ENCODE assay signal across 14 cellular contexts in genomic region chr3:190616627-190617026, GRCh38.
A peak's percentile ranks its signal among the peaks of the same experiment; 100 is the strongest.
DNase-seq lines count a peak whose midpoint lies in the region; ATAC-seq lines count a peak whose summit lies in the region.
"Had no signal": no experiment of that assay in that cellular context is flagged by ENCODE, and none has a peak within 500 bp of the region (broad histone marks: within the 10 kb centered on the region; RNA-seq: fewer than 3 reads in every experiment).

No MANE protein-coding gene starts in this region.

- no peaks in the 10 kb centered on the region for H3K27me3 ChIP-seq in trophoblast cell (ENCODE audit: insufficient read depth, low read length)

- H3K4me3 Mint-ChIP-seq in activated T-helper 2 cell treated with anti-CD3 and anti-CD28 coated beads, Interferon-gamma antibody, Interleukin-2, Interleukin-4, amounts not matched to agents 10 μg/mL and 5 μg/mL and 100 μg/mL, durations not matched to agents 14 hours and 24 hours and 36 hours (ENCODE audit: low read depth), result peak overlapping the region; percentile 23
- H3K4me3 Mint-ChIP-seq: brain had no signal

- H3K18ac ChIP-seq in trophoblast cell (ENCODE audit: low read length), result no peak overlapping the region

- no peak overlapping the region for H3K4me3 ChIP-seq in trophoblast cell (ENCODE audit: low read depth, low read length)

- H3K4ac ChIP-seq in trophoblast cell (ENCODE audit: low read depth, low read length), result no peak overlapping the region

- H3K23ac ChIP-seq in trophoblast cell (ENCODE audit: low read length), result no peak overlapping the region

- no peak overlapping the region for H2BK5ac ChIP-seq in trophoblast cell (ENCODE audit: low read depth, low read length, poor library complexity)

- no peak for ATAC-seq in left ventricle myocardium superior
- no peak for ATAC-seq in GM18498 (IDR thresholded peaks at IDR 0.05; ENCODE audit: unreplicated experiment)
- ATAC-seq: HCT116 had no signal

- no peak overlapping the region for H3K27ac ChIP-seq in trophoblast cell (ENCODE audit: low read depth, low read length)

- H3K79me2 ChIP-seq in trophoblast cell (ENCODE audit: control insufficient read depth, insufficient read depth, low read length, poor library complexity), result no peaks in the 10 kb centered on the region

- 83% methylated on average over 1 of the region's 6 CpGs for WGBS in trophoblast cell (ENCODE audit: extremely low coverage, insufficient coverage, insufficient read length)

- H4K8ac ChIP-seq in trophoblast cell (ENCODE audit: low read depth, low read length), result no peak overlapping the region

- peak; percentile 27 for DNase-seq in activated CD4-positive, alpha-beta T cell treated with anti-CD3 and anti-CD28 coated beads for 48 hours
- no peak for DNase-seq in activated CD4-positive, alpha-beta T cell treated with anti-CD3 and anti-CD28 coated beads, Interleukin-2, amount 50 U/mL, for 4 hours
- DNase-seq in NOMO-1 (lab: John Stamatoyannopoulos, UW; ENCODE audit: unreplicated experiment in 2 of 2) (peak; percentile 51 to 84), trophoblast cell (peak; percentile 8 to 37), left ventricle myocardium superior (no peak), COLO668 (lab: John Stamatoyannopoulos, UW; ENCODE audit: unreplicated experiment) (no peak)
- DNase-seq in activated T-helper 2 cell treated with anti-CD3 and anti-CD28 coated beads, Interferon-gamma antibody, Interleukin-2, Interleukin-4, amounts not matched to agents 10 μg/mL and 5 μg/mL and 100 μg/mL, durations not matched to agents 14 hours and 24 hours and 36 hours (ENCODE audit: low spot score), result no peak
- DNase-seq: COR-L47; effector memory CD4-positive, alpha-beta T cell; NCI-H2081; SHP77 had no signal

- H3K9me3 Mint-ChIP-seq in activated T-helper 2 cell treated with anti-CD3 and anti-CD28 coated beads, Interferon-gamma antibody, Interleukin-2, Interleukin-4, amounts not matched to agents 10 μg/mL and 5 μg/mL and 100 μg/mL, durations not matched to agents 14 hours and 24 hours and 36 hours, result peaks cover 10% of the 10 kb centered on the region
- H3K9me3 Mint-ChIP-seq: brain had no signal

- H3K4me1 Mint-ChIP-seq in activated T-helper 2 cell treated with anti-CD3 and anti-CD28 coated beads, Interferon-gamma antibody, Interleukin-2, Interleukin-4, amounts not matched to agents 10 μg/mL and 5 μg/mL and 100 μg/mL, durations not matched to agents 14 hours and 24 hours and 36 hours (ENCODE audit: low read depth), result peaks cover 73% of the 10 kb centered on the region

- H3K4me1 ChIP-seq in trophoblast cell (ENCODE audit: control insufficient read depth in 1 of 2, insufficient read depth in 2 of 2, low read length in 2 of 2), result no peaks in the 10 kb centered on the region

- no peak overlapping the region for H2BK12ac ChIP-seq in trophoblast cell (ENCODE audit: low read length)

- H3K27me3 Mint-ChIP-seq in activated T-helper 2 cell treated with anti-CD3 and anti-CD28 coated beads, Interferon-gamma antibody, Interleukin-2, Interleukin-4, amounts not matched to agents 10 μg/mL and 5 μg/mL and 100 μg/mL, durations not matched to agents 14 hours and 24 hours and 36 hours (ENCODE audit: low read depth), result no peaks in the 10 kb centered on the region

- no peaks in the 10 kb centered on the region for H3K9me3 ChIP-seq in trophoblast cell (ENCODE audit: insufficient read depth, low read depth, low read length)

- H2AK5ac ChIP-seq in trophoblast cell (ENCODE audit: low read length), result no peak overlapping the region

- peaks cover 64% of the 10 kb centered on the region for H3K36me3 Mint-ChIP-seq in activated T-helper 2 cell treated with anti-CD3 and anti-CD28 coated beads, Interferon-gamma antibody, Interleukin-2, Interleukin-4, amounts not matched to agents 10 μg/mL and 5 μg/mL and 100 μg/mL, durations not matched to agents 14 hours and 24 hours and 36 hours (ENCODE audit: low read depth)
- H3K36me3 Mint-ChIP-seq: brain had no signal

- H3K4me2 ChIP-seq in trophoblast cell (ENCODE audit: low read length), result no peak overlapping the region

- H4K91ac ChIP-seq in trophoblast cell (ENCODE audit: low read depth, low read length), result no peak overlapping the region

- H3K9ac ChIP-seq in trophoblast cell (ENCODE audit: low read length), result no peak overlapping the region

- peak overlapping the region; percentile 97 for H3K27ac Mint-ChIP-seq in activated T-helper 2 cell treated with anti-CD3 and anti-CD28 coated beads, Interferon-gamma antibody, Interleukin-2, Interleukin-4, amounts not matched to agents 10 μg/mL and 5 μg/mL and 100 μg/mL, durations not matched to agents 14 hours and 24 hours and 36 hours
- H3K27ac Mint-ChIP-seq: brain had no signal

- no peaks in the 10 kb centered on the region for H3K79me1 ChIP-seq in trophoblast cell (ENCODE audit: low read length)

- intact Hi-C loops in activated T-helper 2 cell treated with anti-CD3 and anti-CD28 coated beads, Interferon-gamma antibody, Interleukin-2, Interleukin-4, amounts not matched to agents 10 μg/mL and 5 μg/mL and 100 μg/mL, durations not matched to agents 14 hours and 24 hours and 36 hours (cut with micrococcal nuclease), result loop anchor here (1.0 to 5.0 kb wide), 2 partner anchors 30 to 1309 kb away; no protein-coding TSS in a partner anchor
- intact Hi-C loops in left ventricle myocardium superior (cut with micrococcal nuclease), result no loop called here

- no peak overlapping the region for H4K12ac ChIP-seq in trophoblast cell (ENCODE audit: low read depth, low read length)

- H2AFZ ChIP-seq in trophoblast cell (ENCODE audit: insufficient read depth, low read length, poor library complexity), result no peak overlapping the region

- no peaks in the 10 kb centered on the region for H3K36me3 ChIP-seq in trophoblast cell (ENCODE audit: control insufficient read depth in 1 of 2, insufficient read depth in 2 of 2, low read length in 2 of 2)

- H3K14ac ChIP-seq in trophoblast cell (ENCODE audit: low read length), result no peak overlapping the region

- no peak overlapping the region for H2BK120ac ChIP-seq in trophoblast cell (ENCODE audit: insufficient read depth, low read length, poor library complexity)

Comparison
In these comparisons a context has a peak if more than half of its experiments do, and no peak if none do; other contexts are left out.
1. DNase-seq: peak in activated CD4-positive, alpha-beta T cell treated with anti-CD3 and anti-CD28 coated beads for 48 hours (single experiment), NOMO-1 (2 of 2) and trophoblast cell (2 of 2); none in activated CD4-positive, alpha-beta T cell treated with anti-CD3 and anti-CD28 coated beads, Interleukin-2, amount 50 U/mL, for 4 hours (0 of 2), activated T-helper 2 cell treated with anti-CD3 and anti-CD28 coated beads, Interferon-gamma antibody, Interleukin-2, Interleukin-4, amounts not matched to agents 10 μg/mL and 5 μg/mL and 100 μg/mL, durations not matched to agents 14 hours and 24 hours and 36 hours (single experiment), left ventricle myocardium superior (single experiment) and COLO668 (single experiment).